In genomic region chr12:12527820-12528296, GRCh38 we compare ENCODE assay signal across 1 cellular context.
TF ChIP-seq lines count a peak whose summit lies in the region.

No MANE protein-coding gene starts in this region.

TF ChIP-seq in WTC11, 78 proteins besides CTCF, POLR2A, EP300 and RAD21 (continued from another document):
- TF ChIP-seq ZNF425 (CRISPR knock-in tag; conservative IDR thresholded peaks at IDR 0.05) (no peak), SOX15 (CRISPR knock-in tag; IDR thresholded peaks at IDR 0.05) (no peak), USF2 (CRISPR knock-in tag; IDR thresholded peaks at IDR 0.05) (no peak), NR2C2 (CRISPR knock-in tag; IDR thresholded peaks at IDR 0.05) (no peak), ELF4 (CRISPR knock-in tag; IDR thresholded peaks at IDR 0.05; ENCODE audit: low read depth) (no peak)
